In the genomic region with DNA sequence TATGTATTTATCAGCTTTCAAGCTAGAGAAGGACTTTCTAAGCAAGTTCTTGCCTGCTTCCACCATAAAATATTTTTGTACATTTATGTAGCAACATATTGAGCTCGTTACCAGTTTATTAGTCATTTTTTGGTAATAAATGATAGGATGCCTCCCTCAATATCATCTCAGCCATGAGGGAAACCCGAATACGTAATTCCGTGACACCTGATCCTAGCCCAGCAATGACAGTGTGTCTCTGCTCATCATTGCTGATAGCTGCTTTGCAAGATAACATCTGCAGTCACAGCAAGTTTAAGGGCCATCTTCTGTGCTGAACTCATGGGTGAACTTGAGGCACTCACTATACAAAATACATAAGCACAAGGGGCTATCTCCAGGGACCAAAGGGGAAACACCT, we compare ENCODE assay signal across 18 cellular contexts.
"Had no signal": no experiment of that assay in that cellular context is flagged by ENCODE, and none has a peak within 500 bp of the region (broad histone marks: within the 10 kb centered on the region; RNA-seq: fewer than 3 reads in every experiment).

No MANE protein-coding gene starts in this region.

- H3K36me3 ChIP-seq: neutrophil had no signal

- H3K27me3 Mint-ChIP-seq: activated naive CD8-positive, alpha-beta T cell treated with anti-CD3 and anti-CD28 coated beads for 36 hours; naive thymus-derived CD4-positive, alpha-beta T cell; stimulated activated naive CD8-positive, alpha-beta T cell treated with anti-CD3 and anti-CD28 coated beads, Interleukin-15, Interleukin-2, amounts not matched to agents 100 ng/mL and 50 ng/mL, for 24 hours had no signal

- H3K4me1 ChIP-seq: lower lobe of right lung had no signal

- H3K27me3 ChIP-seq: brain microvascular endothelial cell, gastroesophageal sphincter had no signal

- ATAC-seq: activated CD4-positive, CD25-positive, alpha-beta regulatory T cell treated with anti-CD3 and anti-CD28 coated beads, Interleukin-2, amount 50 U/mL, for 24 hours; gastroesophageal sphincter; heart right ventricle; left colon; lower lobe of right lung; naive thymus-derived CD4-positive, alpha-beta T cell; right cardiac atrium; upper lobe of right lung had no signal

- H3K4me1 Mint-ChIP-seq: activated naive CD8-positive, alpha-beta T cell treated with anti-CD3 and anti-CD28 coated beads for 36 hours had no signal

- H3K4me3 Mint-ChIP-seq: activated naive CD8-positive, alpha-beta T cell treated with anti-CD3 and anti-CD28 coated beads for 36 hours; naive thymus-derived CD4-positive, alpha-beta T cell; stimulated activated naive CD8-positive, alpha-beta T cell treated with anti-CD3 and anti-CD28 coated beads, Interleukin-15, Interleukin-2, amounts not matched to agents 100 ng/mL and 50 ng/mL, for 24 hours had no signal

- H3K4me3 ChIP-seq: gastroesophageal sphincter, heart right ventricle, lower lobe of right lung, upper lobe of right lung had no signal

- DNase-seq: activated CD4-positive, alpha-beta T cell treated with anti-CD3 and anti-CD28 coated beads, Interleukin-2, amount 50 U/mL, for 1 hour; activated naive CD8-positive, alpha-beta T cell treated with anti-CD3 and anti-CD28 coated beads for 36 hours; brain microvascular endothelial cell; cortex of kidney; effector CD4-positive, alpha-beta T cell; heart right ventricle; left colon; lower lobe of right lung; naive thymus-derived CD4-positive, alpha-beta T cell; posterior cingulate gyrus; right cardiac atrium; T-helper 1 cell; T1000; upper lobe of right lung had no signal

- H3K9me3 Mint-ChIP-seq: activated naive CD8-positive, alpha-beta T cell treated with anti-CD3 and anti-CD28 coated beads for 36 hours; naive thymus-derived CD4-positive, alpha-beta T cell; stimulated activated naive CD8-positive, alpha-beta T cell treated with anti-CD3 and anti-CD28 coated beads, Interleukin-15, Interleukin-2, amounts not matched to agents 100 ng/mL and 50 ng/mL, for 24 hours had no signal

- H3K27ac ChIP-seq: brain microvascular endothelial cell, heart right ventricle, lower lobe of right lung, neutrophil, upper lobe of right lung had no signal

- H3K27ac Mint-ChIP-seq: activated naive CD8-positive, alpha-beta T cell treated with anti-CD3 and anti-CD28 coated beads for 36 hours; naive thymus-derived CD4-positive, alpha-beta T cell; stimulated activated naive CD8-positive, alpha-beta T cell treated with anti-CD3 and anti-CD28 coated beads, Interleukin-15, Interleukin-2, amounts not matched to agents 100 ng/mL and 50 ng/mL, for 24 hours had no signal

- H3K9me3 ChIP-seq: gastroesophageal sphincter, heart right ventricle, lower lobe of right lung, neutrophil, upper lobe of right lung had no signal

- H3K36me3 Mint-ChIP-seq: activated naive CD8-positive, alpha-beta T cell treated with anti-CD3 and anti-CD28 coated beads for 36 hours had no signal
